Comparison of ENCODE assay signal across 1 cellular context in genomic region chr21:16709866-16710550, GRCh38.
TF ChIP-seq lines count a peak whose summit lies in the region.

No MANE protein-coding gene starts in this region.

TF ChIP-seq in IMR-90, 13 proteins besides CTCF, POLR2A, EP300 and RAD21 (continued from another document):
- TF ChIP-seq ELK1 (IDR thresholded peaks at IDR 0.05; ENCODE audit: borderline replicate concordance, low read depth, low read length) (no peak), MAFK (IDR thresholded peaks at IDR 0.05; ENCODE audit: low read depth, low read length) (no peak), CEBPB (IDR thresholded peaks at IDR 0.05; ENCODE audit: low read depth, low read length) (no peak), MXI1 (IDR thresholded peaks at IDR 0.05; ENCODE audit: borderline replicate concordance, low read depth, low read length) (no peak), BHLHE40 (IDR thresholded peaks at IDR 0.05; ENCODE audit: low read depth, low read length) (no peak), RFX5 (IDR thresholded peaks at IDR 0.05; ENCODE audit: low read depth, low read length) (no peak), FOS (IDR thresholded peaks at IDR 0.05; ENCODE audit: low read depth, low read length) (no peak), NFE2L2 (IDR thresholded peaks at IDR 0.05; ENCODE audit: low read depth, low read length) (no peak)
TF ChIP-seq in IMR-90: peak in this region for 0.
